ENCODE assay signal across 8 cellular contexts in the genomic region with DNA sequence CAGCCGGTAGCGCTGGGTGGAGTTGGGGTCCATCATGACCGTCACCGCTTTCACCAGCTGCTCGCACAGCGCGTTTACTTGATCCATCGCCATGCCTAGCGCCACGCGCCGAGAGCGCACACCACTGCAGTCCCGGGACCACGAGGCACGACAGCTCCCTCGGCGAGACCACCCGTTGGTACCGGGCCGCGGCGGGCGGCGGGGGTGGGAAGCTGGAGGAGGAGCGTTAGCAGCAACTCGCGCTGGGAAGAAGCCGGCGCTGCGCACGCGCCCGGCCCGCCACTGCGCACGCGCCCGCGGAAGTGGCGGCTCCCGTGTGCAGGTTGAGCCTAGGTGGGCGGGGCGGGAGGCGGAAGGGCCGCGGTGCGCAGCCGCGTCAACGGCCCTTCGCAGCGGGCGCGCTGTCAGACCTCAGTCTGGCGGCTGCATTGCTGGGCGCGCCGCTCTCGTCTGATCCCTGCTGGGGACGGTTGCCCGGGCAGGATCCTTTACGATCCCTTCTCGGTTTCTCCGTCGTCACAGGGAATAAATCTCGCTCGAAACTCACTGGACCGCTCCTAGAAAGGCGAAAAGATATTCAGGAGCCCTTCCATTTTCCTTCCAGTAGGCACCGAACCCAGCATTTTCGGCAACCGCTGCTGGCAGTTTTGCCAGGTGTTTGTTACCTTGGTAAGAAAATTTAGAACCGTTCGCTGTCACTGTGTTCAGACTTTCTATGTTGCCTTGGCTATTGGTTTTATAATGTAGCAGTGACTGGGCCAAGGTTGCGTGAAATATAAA. TPM values are rescaled to one million over a fixed set of nuclear protein-coding genes. Genes with fewer than 3 reads are reported as not detected.
DNase-seq lines count a peak whose midpoint lies in the region; ATAC-seq, FAIRE-seq and TF ChIP-seq lines count a peak whose summit lies in the region.

A gene (plus strand): TSS at position 414 of the 780 bp plus-strand sequence. CDS start 6,135 bp downstream, outside the sequence.
A gene (minus strand): TSS at position 267 of the 780 bp plus-strand sequence. CDS start 174 bp downstream, at position 93.

- peak; percentile 86 for ATAC-seq in GM21825 (IDR thresholded peaks at IDR 0.05; ENCODE audit: unreplicated experiment)
- ATAC-seq in activated T-cell treated with anti-CD3 and anti-CD28 coated beads, Interleukin-2, amount 50 U/mL, for 72 hours (replicated peaks in 1 of 2), result peak; percentile 91

- H3K9me3 Mint-ChIP-seq in activated T-cell treated with anti-CD3 and anti-CD28 coated beads, Interleukin-2, amount 50 U/mL, for 72 hours, result no peaks in the 10 kb centered on the region

- H3K9me3 ChIP-seq in Karpas-422 (ENCODE audit: low read length) (no peaks in the 10 kb centered on the region), esophagus squamous epithelium (no peaks in the 10 kb centered on the region)

- peak in 3 of 4 donors; percentile 90 to 97 (median 94) for TF ChIP-seq POLR2A in esophagus squamous epithelium (IDR thresholded peaks at IDR 0.05)

- 0 to 1% methylated on average over 7 of the region's 76 CpGs for WGBS in esophagus squamous epithelium, 2 donors

- H3K9ac ChIP-seq in Karpas-422 (ENCODE audit: low read length), result peak within 1 kb of the TSS; percentile 86

- H3K27me3 Mint-ChIP-seq in activated T-cell treated with anti-CD3 and anti-CD28 coated beads, Interleukin-2, amount 50 U/mL, for 72 hours (ENCODE audit: low read depth), result no peaks in the 10 kb centered on the region

- peak within 1 kb of the TSS; percentile 76 for H3K4me2 ChIP-seq in Karpas-422 (ENCODE audit: low read depth, low read length, poor library complexity, severe bottlenecking)

- H3K4me3 Mint-ChIP-seq in activated T-cell treated with anti-CD3 and anti-CD28 coated beads, Interleukin-2, amount 50 U/mL, for 72 hours, result peak within 1 kb of the TSS; percentile 99

- H3K79me2 ChIP-seq in Karpas-422 (ENCODE audit: low read length), result peaks cover 66% of the 10 kb centered on the region

- H2AFZ ChIP-seq in Karpas-422 (ENCODE audit: low read length), result peak within 1 kb of the TSS; percentile 88

- no peaks in the 10 kb centered on the region for H4K20me1 ChIP-seq in Karpas-422 (ENCODE audit: insufficient read depth, low read depth, low read length)

- no peaks in the 10 kb centered on the region for H3K9me2 ChIP-seq in Karpas-422 (replicated peaks; ENCODE audit: insufficient read depth, low read length)

- no peak for FAIRE-seq in RCC 7860 (lab: Jason Lieb, UNC)

- H3K36me3 ChIP-seq in Karpas-422 (ENCODE audit: insufficient read depth, low read length), result peaks cover 23% of the 10 kb centered on the region
- peaks cover 0 to 25% (median 0%) of the 10 kb centered on the region in 3 donors for H3K36me3 ChIP-seq in esophagus squamous epithelium

- peak within 1 kb of the TSS; percentile 95 for H3K27ac Mint-ChIP-seq in activated T-cell treated with anti-CD3 and anti-CD28 coated beads, Interleukin-2, amount 50 U/mL, for 72 hours

- H3K27me3 ChIP-seq in Karpas-422 (ENCODE audit: low read length), result no peaks in the 10 kb centered on the region
- H3K27me3 ChIP-seq in esophagus squamous epithelium, result no peaks in the 10 kb centered on the region

- H3K36me3 Mint-ChIP-seq in activated T-cell treated with anti-CD3 and anti-CD28 coated beads, Interleukin-2, amount 50 U/mL, for 72 hours (ENCODE audit: insufficient read depth in 2 of 2), result peaks cover 19 to 36% of the 10 kb centered on the region in 2 donors

- H3K4me1 ChIP-seq in Karpas-422 (ENCODE audit: low read length) (peaks cover 27% of the 10 kb centered on the region), esophagus squamous epithelium (peaks cover 7 to 52% (median 16%) of the 10 kb centered on the region in 3 donors)

- H3K4me3 ChIP-seq in Karpas-422 (ENCODE audit: low read length), result peak within 1 kb of the TSS; percentile 77
- H3K4me3 ChIP-seq in esophagus squamous epithelium, result peak within 1 kb of the TSS; percentile 60 to 96 (median 84)

- H3K27ac ChIP-seq in Karpas-422 (ENCODE audit: low read length), result peak within 1 kb of the TSS; percentile 71
- peak within 1 kb of the TSS; percentile 84 to 93 (median 88) for H3K27ac ChIP-seq in esophagus squamous epithelium

- peak; percentile 91 for DNase-seq in DMS79 treated with DMSO at 0.1 percent for 48 hours (lab: John Stamatoyannopoulos, UW)
- peak; percentile 97 for DNase-seq in Karpas-422
- DNase-seq in RCC 7860 (ENCODE audit: low spot score), result peak; percentile 81
- peak; percentile 92 to 94 for DNase-seq in activated T-cell treated with anti-CD3 and anti-CD28 coated beads, Interleukin-2, amount 50 U/mL, for 72 hours
- peak; percentile 43 for DNase-seq in esophagus squamous epithelium (lab: John Stamatoyannopoulos, UW)
- DNase-seq in myocyte (ENCODE audit: low read depth), result peak; percentile 93
- peak; percentile 79 to 91 for DNase-seq in stimulated activated CD8-positive, alpha-beta memory T cell treated with anti-CD3 and anti-CD28 coated beads, Interleukin-7, amount 100 ng/mL, for 4 hours (ENCODE audit: low read depth in 2 of 2)

- intact Hi-C loops in esophagus squamous epithelium (cut with DNase I), result no loop called here

- peaks cover 53% of the 10 kb centered on the region for H3K4me1 Mint-ChIP-seq in activated T-cell treated with anti-CD3 and anti-CD28 coated beads, Interleukin-2, amount 50 U/mL, for 72 hours (ENCODE audit: low read depth)

- peak in 3 of 6 experiments; percentile 8 to 41 (median 13) for TF ChIP-seq CTCF in esophagus squamous epithelium (IDR thresholded peaks at IDR 0.05)

RNA-seq across cellular contexts. Expression of the first gene that starts in this region (rescaled TPM):
- total RNA-seq in Karpas-422 (2014; rRNA removed; shearing (Covaris generic); ENCODE audit: low replicate concordance), result 10.3 and 15.4 TPM in 2 replicates
- total RNA-seq in activated T-cell treated with anti-CD3 and anti-CD28 coated beads, Interleukin-2, amount 50 U/mL, for 72 hours, result 10 to 100 TPM; 34.8 to 37.3 TPM
- 10 to 100 TPM in 3 of 4 donors, 1 to 10 TPM in 1; 5.3 to 14.8 (median 12.4) TPM for total RNA-seq in esophagus squamous epithelium
- 21.8 and 26.7 TPM in 2 replicates for total RNA-seq in myocyte
- 20.8 TPM for polyA plus RNA-seq in myocyte (2012)

RNA-seq across cellular contexts. Expression of the second gene that starts in this region (rescaled TPM):
- 57.9 and 61.2 TPM in 2 replicates for total RNA-seq in Karpas-422 (2014; rRNA removed; shearing (Covaris generic); ENCODE audit: low replicate concordance)
- 100 to 1,000 TPM; 104 to 150 TPM for total RNA-seq in activated T-cell treated with anti-CD3 and anti-CD28 coated beads, Interleukin-2, amount 50 U/mL, for 72 hours
- total RNA-seq in esophagus squamous epithelium (10 to 100 TPM; 17.6 to 34.9 (median 26.5) TPM), myocyte (33.4 and 34.1 TPM in 2 replicates)
- polyA plus RNA-seq in myocyte (2012), result 31.6 TPM

Comparison
In these comparisons a context has a peak if more than half of its experiments do, and no peak if none do; other contexts are left out.
1. Peak in every context shown above with its lines: DNase-seq, ATAC-seq, H3K4me3 ChIP-seq and H3K27ac ChIP-seq.
2. DNase-seq: peak in every context shown above with its lines; median percentile 97 in Karpas-422; 93 in activated T-cell treated with anti-CD3 and anti-CD28 coated beads, Interleukin-2, amount 50 U/mL, for 72 hours; 93 in myocyte; 91 in DMS79 treated with DMSO at 0.1 percent for 48 hours; 85 in stimulated activated CD8-positive, alpha-beta memory T cell treated with anti-CD3 and anti-CD28 coated beads, Interleukin-7, amount 100 ng/mL, for 4 hours; 81 in RCC 7860; 43 in esophagus squamous epithelium.